In genomic region chr14:67961676-67962075, GRCh38 we compare ENCODE assay signal across 19 cellular contexts.
A peak's percentile ranks its signal among the peaks of the same experiment; 100 is the strongest.
DNase-seq lines count a peak whose midpoint lies in the region; ATAC-seq and TF ChIP-seq lines count a peak whose summit lies in the region.
"Had no signal": no experiment of that assay in that cellular context is flagged by ENCODE, and none has a peak within 500 bp of the region (broad histone marks: within the 10 kb centered on the region; RNA-seq: fewer than 3 reads in every experiment).

No MANE protein-coding gene starts in this region.

- H3F3A ChIP-seq in OCI-LY1 (ENCODE audit: insufficient read depth, low read length), result no peaks in the 10 kb centered on the region

- H3K4me1 ChIP-seq in BLaER1 treated with 17β-estradiol and CSF1 and Interleukin-3, amounts not matched to agents 10 nM and 100 nM, result peaks cover 9 to 40% (median 16%) of the 10 kb centered on the region in 10 experiments
- peaks cover 18% of the 10 kb centered on the region for H3K4me1 ChIP-seq in OCI-LY1 (ENCODE audit: insufficient read depth, low read length, severe bottlenecking)
- H3K4me1 ChIP-seq in esophagus squamous epithelium, result peaks cover 9 to 52% (median 25%) of the 10 kb centered on the region in 3 donors
- peaks cover 0 to 66% (median 41%) of the 10 kb centered on the region in 4 donors for H3K4me1 ChIP-seq in sigmoid colon

- TF ChIP-seq CTCF in OCI-LY1 (IDR thresholded peaks at IDR 0.05; ENCODE audit: low read length) (no peak), esophagus squamous epithelium (IDR thresholded peaks at IDR 0.05) (no peak), sigmoid colon (IDR thresholded peaks at IDR 0.05) (no peak)

- no peaks in the 10 kb centered on the region for H3K27me3 ChIP-seq in BLaER1 treated with 17β-estradiol and CSF1 and Interleukin-3, amounts not matched to agents 10 nM and 100 nM
- no peaks in the 10 kb centered on the region for H3K27me3 ChIP-seq in OCI-LY1 (ENCODE audit: insufficient read depth, low read length)
- no peaks in the 10 kb centered on the region for H3K27me3 ChIP-seq in esophagus squamous epithelium
- H3K27me3 ChIP-seq in sigmoid colon, result no peaks in the 10 kb centered on the region
- H3K27me3 ChIP-seq: tibial nerve had no signal

- no peaks in the 10 kb centered on the region for H3K9me2 ChIP-seq in OCI-LY1 (ENCODE audit: low read depth, low read length)

- no peaks in the 10 kb centered on the region for H3K79me2 ChIP-seq in OCI-LY1 (ENCODE audit: insufficient read depth, low read length)

- H3K9me3 ChIP-seq in BLaER1 treated with 17β-estradiol and CSF1 and Interleukin-3, amounts not matched to agents 10 nM and 100 nM (replicated peaks in 1 of 11), result peaks cover 0 to 5% (median under 1%) of the 10 kb centered on the region in 11 experiments; a peak in 6 of 22 replicates
- H3K9me3 ChIP-seq in OCI-LY1 (ENCODE audit: low read length) (no peaks in the 10 kb centered on the region), esophagus squamous epithelium (no peaks in the 10 kb centered on the region), sigmoid colon (no peaks in the 10 kb centered on the region)
- H3K9me3 ChIP-seq: tibial nerve had no signal

- H4K20me1 ChIP-seq in BLaER1 treated with 17β-estradiol and CSF1 and Interleukin-3, amounts not matched to agents 10 nM and 100 nM, result no peaks in the 10 kb centered on the region
- H4K20me1 ChIP-seq in OCI-LY1 (ENCODE audit: insufficient read depth, low read length), result no peaks in the 10 kb centered on the region

- H3K4me2 ChIP-seq in BLaER1 treated with 17β-estradiol and CSF1 and Interleukin-3, amounts not matched to agents 10 nM and 100 nM, result peak overlapping the region in 9 of 11 experiments; percentile 6 to 77 (median 52); a peak in 12 of 22 replicates
- peak overlapping the region; percentile 3; the same call in 1 of the 2 replicates for H3K4me2 ChIP-seq in OCI-LY1 (ENCODE audit: low read length)

- no peak for TF ChIP-seq EP300 in sigmoid colon (IDR thresholded peaks at IDR 0.05)

- 86 to 94% methylated on average over 2 of the region's 2 CpGs for WGBS in esophagus squamous epithelium, 2 donors
- WGBS in sigmoid colon, 2 donors, result 60 to 85% methylated on average over 2 of the region's 2 CpGs

- DNase-seq in esophagus squamous epithelium (lab: John Stamatoyannopoulos, UW), result no peak
- no peak for DNase-seq in sigmoid colon
- no peak for DNase-seq in posterior vena cava (ENCODE audit: low spot score)
- DNase-seq in GM03348 (ENCODE audit: low spot score), result no peak
- DNase-seq in NCI-H2171 treated with DMSO at 0.1 percent for 48 hours (lab: John Stamatoyannopoulos, UW), result no peak
- DNase-seq: activated CD4-positive, alpha-beta T cell treated with anti-CD3 and anti-CD28 coated beads for 36 hours; activated effector memory CD4-positive, alpha-beta T cell treated with Interleukin-2 at 50 U/mL for 16 hours; activated naive CD8-positive, alpha-beta T cell treated with anti-CD3 and anti-CD28 coated beads, Interleukin-2, amount 10 ng/mL, durations not matched to agents 7 days and 5 days; activated T-cell treated with anti-CD3 and anti-CD28 coated beads for 4 hours; DND-41; HCEC 1CT; left ventricle myocardium superior; NCI-H1436; posterior cingulate gyrus had no signal

- H3K36me3 ChIP-seq in BLaER1 treated with 17β-estradiol and CSF1 and Interleukin-3, amounts not matched to agents 10 nM and 100 nM, result no peaks in the 10 kb centered on the region; a peak in 3 of 22 replicates
- H3K36me3 ChIP-seq in OCI-LY1 (ENCODE audit: insufficient read depth, low read length) (no peaks in the 10 kb centered on the region), esophagus squamous epithelium (no peaks in the 10 kb centered on the region), sigmoid colon (no peaks in the 10 kb centered on the region)
- H3K36me3 ChIP-seq: tibial nerve had no signal

- no peak overlapping the region for H3K4me3 ChIP-seq in BLaER1 treated with 17β-estradiol and CSF1 and Interleukin-3, amounts not matched to agents 10 nM and 100 nM
- H3K4me3 ChIP-seq in OCI-LY1 (ENCODE audit: low read depth, low read length, poor library complexity, severe bottlenecking) (no peak overlapping the region), esophagus squamous epithelium (no peak overlapping the region), sigmoid colon (no peak overlapping the region)
- H3K4me3 ChIP-seq: tibial nerve had no signal

- H3K9ac ChIP-seq in BLaER1 treated with 17β-estradiol and CSF1 and Interleukin-3, amounts not matched to agents 10 nM and 100 nM, result peak overlapping the region in 4 of 11 experiments; percentile 10 to 57 (median 34); a peak in 6 of 22 replicates
- no peak overlapping the region for H3K9ac ChIP-seq in OCI-LY1 (ENCODE audit: low read length)

- TF ChIP-seq POLR2A in esophagus squamous epithelium (IDR thresholded peaks at IDR 0.05), result no peak
- no peak for TF ChIP-seq POLR2A in sigmoid colon (IDR thresholded peaks at IDR 0.05)

- peak overlapping the region in 9 of 11 experiments; percentile 55 to 86 (median 75); a peak in 16 of 22 replicates for H3K27ac ChIP-seq in BLaER1 treated with 17β-estradiol and CSF1 and Interleukin-3, amounts not matched to agents 10 nM and 100 nM
- H3K27ac ChIP-seq in OCI-LY1 (ENCODE audit: low read depth, low read length, poor library complexity, severe bottlenecking), result peak overlapping the region; percentile 41
- H3K27ac ChIP-seq in esophagus squamous epithelium, result peak overlapping the region in 3 of 4 donors; percentile 35 to 89 (median 87)
- H3K27ac ChIP-seq in sigmoid colon, result peak overlapping the region in 3 of 4 donors; percentile 72 to 79 (median 78)

- H2AFZ ChIP-seq in OCI-LY1 (ENCODE audit: low read length), result no peak overlapping the region

- intact Hi-C loops in esophagus squamous epithelium (cut with DNase I), result no loop called here
- intact Hi-C loops in sigmoid colon (cut with DNase I), result no loop called here
- intact Hi-C loops in posterior vena cava (cut with DNase I), result no loop called here

- ATAC-seq in HG03108 (IDR thresholded peaks at IDR 0.05; ENCODE audit: unreplicated experiment), result no peak
- ATAC-seq: activated CD4-positive, alpha-beta T cell treated with anti-CD3 and anti-CD28 coated beads for 36 hours; SK-N-SH treated with all-trans-retinoic acid at 6 μM for 48 hours had no signal
